ENCODE assay signal across 26 cellular contexts in the genomic region with DNA sequence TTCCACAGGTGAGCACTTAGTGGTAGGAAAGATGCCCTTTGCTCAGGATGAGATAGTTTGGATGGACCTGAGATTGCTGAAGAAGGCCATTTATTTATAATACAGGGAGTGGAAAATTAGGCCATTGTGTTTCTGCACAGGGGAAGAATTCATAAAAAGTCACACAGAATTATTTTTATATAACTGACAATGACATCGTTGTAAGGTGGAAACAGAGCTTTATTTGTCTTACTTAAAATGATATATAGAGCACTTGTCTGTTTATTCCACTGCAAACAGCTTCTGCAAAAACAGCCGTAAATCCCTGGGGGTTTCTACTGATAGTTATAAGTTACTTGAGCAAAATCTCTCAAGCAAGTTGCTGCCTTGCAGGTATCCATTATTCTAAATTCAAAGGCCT.
DNase-seq lines count a peak whose midpoint lies in the region; ATAC-seq and TF ChIP-seq lines count a peak whose summit lies in the region.
"Had no signal": no experiment of that assay in that cellular context is flagged by ENCODE, and none has a peak within 500 bp of the region (broad histone marks: within the 10 kb centered on the region; RNA-seq: fewer than 3 reads in every experiment).

No MANE protein-coding gene starts in this region.

- no peaks in the 10 kb centered on the region for H3K9me2 ChIP-seq in DOHH2 (replicated peaks; ENCODE audit: control insufficient read depth, low read length)
- H3K9me2 ChIP-seq: SK-N-SH had no signal

- H3K36me3 ChIP-seq in DOHH2 (ENCODE audit: control insufficient read depth, low read length) = no peaks in the 10 kb centered on the region

- no peaks in the 10 kb centered on the region for H3K79me2 ChIP-seq in DOHH2 (ENCODE audit: control insufficient read depth, low read length)

- no peaks in the 10 kb centered on the region for H3F3A ChIP-seq in DOHH2 (ENCODE audit: control insufficient read depth, insufficient read depth)

- H3K4me2 ChIP-seq in DOHH2 (ENCODE audit: low read length) = peak overlapping the region; percentile 28
- H3K4me2 ChIP-seq: SK-N-SH had no signal

- in situ Hi-C loops in SK-MEL-5 (cut with HindIII; ENCODE audit: low pct_unique_long_range_greater_than_20kb, low sequenced_read_pairs) (no loop called here), KBM-7 (cut with MboI; ENCODE audit: low pct_unique_long_range_greater_than_20kb, low sequenced_read_pairs) (no loop called here)

- no peak for TF ChIP-seq CTCF in DOHH2 (IDR thresholded peaks at IDR 0.05; ENCODE audit: low read depth, low read length, poor library complexity, severe bottlenecking)

- intact Hi-C loops in Right ventricle myocardium inferior (cut with DNase I) = no loop called here

- H3K4me3 ChIP-seq in DOHH2 (ENCODE audit: low read length) = peak overlapping the region; percentile 2; the same call in 1 of the 2 replicates

- no peak overlapping the region for H3K27ac ChIP-seq in DOHH2 (ENCODE audit: low read depth, low read length)

- H3K27me3 ChIP-seq in DOHH2 (ENCODE audit: control insufficient read depth, low read length) = no peaks in the 10 kb centered on the region

- ATAC-seq in Right ventricle myocardium inferior (no peak), GM18520 (IDR thresholded peaks at IDR 0.05; ENCODE audit: unreplicated experiment) (no peak)
- ATAC-seq: CD8-positive, alpha-beta T cell; Panc1 had no signal

- DNase-seq in Ammon's horn (ENCODE audit: low spot score) (peak; percentile 5), SK-MEL-5 (ENCODE audit: low read depth, low spot score) (peak; percentile 77), medulla oblongata (ENCODE audit: extremely low spot score) (peak; percentile 19), cerebellar nuclear complex (lab: John Stamatoyannopoulos, UW) (no peak), Right ventricle myocardium inferior (ENCODE audit: missing footprints) (no peak), KBM-7 (no peak)
- DNase-seq: 8988T; ACHN; C1 segment of cervical spinal cord; CD8-positive, alpha-beta T cell; DMS 273 treated with DMSO at 0.1 percent for 48 hours; DMS79; GF-D8; H7; Karpas-422; NCI-H1092 treated with DMSO at 0.1 percent for 48 hours; NCI-H1436; NCI-H187; NCI-H2081 treated with DMSO at 0.1 percent for 48 hours; NCI-H524; NCI-H774; SIG-M5; SK-N-SH had no signal

- no peaks in the 10 kb centered on the region for H4K20me1 ChIP-seq in DOHH2 (ENCODE audit: control insufficient read depth, insufficient read depth, low read depth, low read length)

- peaks cover 21% of the 10 kb centered on the region for H3K4me1 ChIP-seq in DOHH2 (ENCODE audit: control insufficient read depth, low read length)

- no peaks in the 10 kb centered on the region for H3K9me3 ChIP-seq in DOHH2 (ENCODE audit: control insufficient read depth, insufficient read depth, low read length)
- H3K9me3 ChIP-seq: SK-N-SH had no signal

Comparison
In these comparisons a context has a peak if more than half of its experiments do, and no peak if none do; other contexts are left out.
1. DNase-seq: peak in Ammon's horn (single experiment), SK-MEL-5 (single experiment) and medulla oblongata (single experiment); none in cerebellar nuclear complex (0 of 2), Right ventricle myocardium inferior (single experiment) and KBM-7 (single experiment).